In genomic region chr10:102114861-102115618, GRCh38 we compare ENCODE assay signal across 1 cellular context.
A peak's percentile ranks its signal among the peaks of the same experiment; 100 is the strongest.
TF ChIP-seq lines count a peak whose summit lies in the region.

No MANE protein-coding gene starts in this region.

TF ChIP-seq in HEK293, 187 proteins besides CTCF, POLR2A, EP300 and RAD21 (continued from another document):
- TF ChIP-seq ZNF148 (tag by site-specific recombination; IDR thresholded peaks at IDR 0.05; ENCODE audit: borderline replicate concordance) (no peak), ZBTB11 (tag by site-specific recombination; conservative IDR thresholded peaks at IDR 0.05; ENCODE audit: low read depth) (peak; percentile 20; the same call in 1 of the 2 replicates), ZNF626 (tag by site-specific recombination; IDR thresholded peaks at IDR 0.05) (no peak), KLF10 (tag by site-specific recombination; IDR thresholded peaks at IDR 0.05) (no peak; the same call in 1 of the 2 replicates), KLF1 (tag by site-specific recombination; IDR thresholded peaks at IDR 0.05) (peak; percentile 80), EGR2 (tag by site-specific recombination; IDR thresholded peaks at IDR 0.05; ENCODE audit: low read depth) (peak; percentile 27; the same call in 1 of the 2 replicates), ZBTB48 (tag by site-specific recombination; IDR thresholded peaks at IDR 0.05) (peak; percentile 22; the same call in 1 of the 2 replicates), KLF16 (tag by site-specific recombination; IDR thresholded peaks at IDR 0.05) (peak; percentile 94), ZXDB (tag by site-specific recombination; IDR thresholded peaks at IDR 0.05) (peak; percentile 14; the same call in 1 of the 2 replicates), ZNF155 (tag by site-specific recombination; IDR thresholded peaks at IDR 0.05) (no peak), MEIS1 (CRISPR knock-in tag; IDR thresholded peaks at IDR 0.05; ENCODE audit: borderline replicate concordance) (no peak), ZNF600 (tag by site-specific recombination; IDR thresholded peaks at IDR 0.05) (peak; percentile 80; the same call in 1 of the 2 replicates), ELK4 (IDR thresholded peaks at IDR 0.05; ENCODE audit: borderline replicate concordance, low read depth, low read length) (no peak), ZNF791 (tag by site-specific recombination; IDR thresholded peaks at IDR 0.05) (no peak), ZNF610 (tag by site-specific recombination; IDR thresholded peaks at IDR 0.05; ENCODE audit: borderline replicate concordance) (no peak), KLF9 (tag by site-specific recombination; IDR thresholded peaks at IDR 0.05; ENCODE audit: low read depth) (peak; percentile 95)
